Comparison of ENCODE assay signal across 23 cellular contexts in genomic region chr3:182220013-182220412, GRCh38.
"Had no signal": no experiment of that assay in that cellular context is flagged by ENCODE, and none has a peak within 500 bp of the region (broad histone marks: within the 10 kb centered on the region; RNA-seq: fewer than 3 reads in every experiment).

No MANE protein-coding gene starts in this region.

- H3K36me3 Mint-ChIP-seq: immature natural killer cell; memory B cell; mesothelial cell of epicardium; natural killer cell treated with Interleukin-12 subunit alpha and Interleukin-12 subunit beta and Interleukin-15 and Interleukin-18, amount 100 ng/mL, for 72 hours; stimulated activated memory B cell treated with anti-CD40 and anti-IgM and Interleukin-4, amounts not matched to agents 10 μg/mL and 1 μg/mL and 100 μg/mL, for 72 hours had no signal

- H3K36me3 ChIP-seq: left lung, lower lobe of right lung, neutrophil, spleen, tibial nerve, upper lobe of right lung, vagina had no signal

- H3K4me3 Mint-ChIP-seq: immature natural killer cell; memory B cell; mesothelial cell of epicardium; natural killer cell treated with Interleukin-12 subunit alpha and Interleukin-12 subunit beta and Interleukin-15 and Interleukin-18, amount 100 ng/mL, for 72 hours; stimulated activated memory B cell treated with anti-CD40 and anti-IgM and Interleukin-4, amounts not matched to agents 10 μg/mL and 1 μg/mL and 100 μg/mL, for 72 hours; stimulated activated naive CD8-positive, alpha-beta T cell treated with anti-CD3 and anti-CD28 coated beads, Interleukin-15, Interleukin-2, amounts not matched to agents 100 ng/mL and 50 ng/mL, for 24 hours had no signal

- H3K9me3 ChIP-seq: left lung, neutrophil, psoas muscle, testis, upper lobe of right lung, vagina had no signal

- H3K9me3 Mint-ChIP-seq: stimulated activated naive CD8-positive, alpha-beta T cell treated with anti-CD3 and anti-CD28 coated beads, Interleukin-15, Interleukin-2, amounts not matched to agents 100 ng/mL and 50 ng/mL, for 24 hours had no signal

- H3K4me1 Mint-ChIP-seq: immature natural killer cell; memory B cell; mesothelial cell of epicardium; stimulated activated memory B cell treated with anti-CD40 and anti-IgM and Interleukin-4, amounts not matched to agents 10 μg/mL and 1 μg/mL and 100 μg/mL, for 72 hours had no signal

- H3K27ac Mint-ChIP-seq: immature natural killer cell; memory B cell; mesothelial cell of epicardium; natural killer cell treated with Interleukin-12 subunit alpha and Interleukin-12 subunit beta and Interleukin-15 and Interleukin-18, amount 100 ng/mL, for 72 hours; stimulated activated memory B cell treated with anti-CD40 and anti-IgM and Interleukin-4, amounts not matched to agents 10 μg/mL and 1 μg/mL and 100 μg/mL, for 72 hours; stimulated activated naive CD8-positive, alpha-beta T cell treated with anti-CD3 and anti-CD28 coated beads, Interleukin-15, Interleukin-2, amounts not matched to agents 100 ng/mL and 50 ng/mL, for 24 hours had no signal

- ATAC-seq: foreskin keratinocyte; left lung; lower lobe of right lung; natural killer cell treated with Interleukin-12 subunit alpha and Interleukin-12 subunit beta and Interleukin-15 and Interleukin-18, amount 100 ng/mL, for 72 hours; psoas muscle; sciatic nerve; stimulated activated memory B cell treated with anti-CD40 and anti-IgM and Interleukin-4, amounts not matched to agents 10 μg/mL and 1 μg/mL and 100 μg/mL, for 72 hours; upper lobe of right lung had no signal

- H3K4me3 ChIP-seq: left lung, lower lobe of right lung, psoas muscle, spleen, testis, tibial nerve, upper lobe of right lung, vagina had no signal

- H3K4me1 ChIP-seq: foreskin keratinocyte, left lung, lower lobe of right lung, psoas muscle, spleen, testis, tibial nerve, upper lobe of right lung, vagina had no signal

- DNase-seq: dermis blood vessel endothelial cell; erythroblast; foreskin keratinocyte; immature natural killer cell; left lung; lower lobe of right lung; psoas muscle; retina; spleen; stimulated activated CD4-positive, alpha-beta T cell treated with anti-CD3 and anti-CD28 coated beads, Interleukin-15, amount 100 ng/mL, for 24 hours; stimulated activated CD4-positive, alpha-beta T cell treated with anti-CD3 and anti-CD28 coated beads, Interleukin-1b, Interleukin-23, amount 100 ng/mL, for 48 hours; stimulated activated CD4-positive, alpha-beta T cell treated with anti-CD3 and anti-CD28 coated beads, Interleukin-4, amount 100 ng/mL, for 24 hours; testis; upper lobe of right lung had no signal

- H3K27me3 ChIP-seq: foreskin keratinocyte, left lung, spleen, testis, tibial nerve, upper lobe of right lung, vagina had no signal

- H3K27me3 Mint-ChIP-seq: memory B cell; natural killer cell treated with Interleukin-12 subunit alpha and Interleukin-12 subunit beta and Interleukin-15 and Interleukin-18, amount 100 ng/mL, for 72 hours; stimulated activated memory B cell treated with anti-CD40 and anti-IgM and Interleukin-4, amounts not matched to agents 10 μg/mL and 1 μg/mL and 100 μg/mL, for 72 hours; stimulated activated naive CD8-positive, alpha-beta T cell treated with anti-CD3 and anti-CD28 coated beads, Interleukin-15, Interleukin-2, amounts not matched to agents 100 ng/mL and 50 ng/mL, for 24 hours had no signal

- H3K27ac ChIP-seq: foreskin keratinocyte, left lung, lower lobe of right lung, neutrophil, psoas muscle, spleen, testis, tibial nerve, upper lobe of right lung, vagina had no signal
